ENCODE assay signal across 9 cellular contexts in genomic region chr5:172715931-172716682, GRCh38. TPM values are rescaled to one million over a fixed set of nuclear protein-coding genes. Genes with fewer than 3 reads are reported as not detected.
DNase-seq lines count a peak whose midpoint lies in the region; ATAC-seq and TF ChIP-seq lines count a peak whose summit lies in the region.
"Had no signal": no experiment of that assay in that cellular context is flagged by ENCODE, and none has a peak within 500 bp of the region (broad histone marks: within the 10 kb centered on the region; RNA-seq: fewer than 3 reads in every experiment).

No MANE protein-coding gene starts in this region.

- H3K27me3 ChIP-seq in liver (ENCODE audit: control insufficient read depth in 4 of 4, insufficient read depth in 4 of 4, low read length in 3 of 4) = no peaks in the 10 kb centered on the region
- H3K27me3 ChIP-seq: colonic mucosa had no signal

- H3K4me3 ChIP-seq in liver (ENCODE audit: low read depth in 1 of 3, low read length in 3 of 3) = no peak overlapping the region
- H3K4me3 ChIP-seq: colonic mucosa had no signal

- no peak for ATAC-seq in HG03097 (IDR thresholded peaks at IDR 0.05; ENCODE audit: low FRiP score, unreplicated experiment)
- ATAC-seq in GM21515 (IDR thresholded peaks at IDR 0.05; ENCODE audit: unreplicated experiment) = no peak

- TF ChIP-seq RAD21 in liver (IDR thresholded peaks at IDR 0.05) = no peak

- no peak overlapping the region for H3K4me3 Mint-ChIP-seq in HFFc6

- no peaks in the 10 kb centered on the region; the same call in 1 of the 2 replicates for H3K27me3 Mint-ChIP-seq in HFFc6 (ENCODE audit: insufficient read depth)

- DNase-seq in HFFc6 = no peak
- no peak for DNase-seq in central memory CD4-positive, alpha-beta T cell

- peak overlapping the region; percentile 56 for H3K27ac Mint-ChIP-seq in HFFc6

- no peaks in the 10 kb centered on the region for H3K9me3 Mint-ChIP-seq in HFFc6

- H3K36me3 Mint-ChIP-seq in HFFc6 (ENCODE audit: low read depth) = no peaks in the 10 kb centered on the region

- WGBS in liver = 83% methylated on average over 13 of the region's 13 CpGs

- H3K27ac ChIP-seq in angular gyrus (ENCODE audit: low read depth, low read length) (peak overlapping the region; percentile 53), liver (ENCODE audit: low read depth in 1 of 2, low read length in 2 of 2) (peak overlapping the region; percentile 86 to 89), temporal lobe (ENCODE audit: low read depth, low read length) (peak overlapping the region; percentile 52)
- H3K27ac ChIP-seq: colonic mucosa had no signal

- TF ChIP-seq CTCF in HFFc6 (IDR thresholded peaks at IDR 0.05) (no peak), liver (IDR thresholded peaks at IDR 0.05; ENCODE audit: low read depth, low read length, missing input control) (no peak)

- peak overlapping the region; percentile 26 to 35 for H3K9ac ChIP-seq in liver (ENCODE audit: low read depth in 1 of 2, low read length in 2 of 2)
- H3K9ac ChIP-seq: SK-N-SH had no signal

- H3K36me3 ChIP-seq in liver (ENCODE audit: control insufficient read depth in 4 of 4, insufficient read depth in 3 of 4, low read depth in 1 of 4, low read length in 3 of 4) = no peaks in the 10 kb centered on the region
- H3K36me3 ChIP-seq: colonic mucosa had no signal

- H3K4me1 ChIP-seq in liver (ENCODE audit: control insufficient read depth in 4 of 4, insufficient read depth in 4 of 4, low read length in 3 of 4) = peaks cover 11 to 38% (median 22%) of the 10 kb centered on the region in 4 donors
- H3K4me1 ChIP-seq: colonic mucosa had no signal

- peaks cover 32% of the 10 kb centered on the region for H3K4me1 Mint-ChIP-seq in HFFc6 (ENCODE audit: low read depth)

- no peaks in the 10 kb centered on the region for H3K9me3 ChIP-seq in liver (ENCODE audit: control insufficient read depth in 4 of 4, low read length in 3 of 4)
- H3K9me3 ChIP-seq: colonic mucosa, SK-N-SH had no signal

TF ChIP-seq in liver, 16 proteins besides CTCF, POLR2A, EP300 and RAD21:
- TF ChIP-seq HNF4A (conservative IDR thresholded peaks at IDR 0.05) = no peak
- TF ChIP-seq ATF3 (IDR thresholded peaks at IDR 0.05) = no peak
- no peak for TF ChIP-seq EGR1 (IDR thresholded peaks at IDR 0.05; ENCODE audit: low read depth in 2 of 2)
- TF ChIP-seq ZBTB33 (IDR thresholded peaks at IDR 0.05) = no peak
- no peak for TF ChIP-seq GABPA (IDR thresholded peaks at IDR 0.05 in 1 of 2, conservative IDR thresholded peaks at IDR 0.05 in 1 of 2)
- no peak for TF ChIP-seq RXRA (IDR thresholded peaks at IDR 0.05)

RNA-seq across cellular contexts. Expression of gene DUSP1, which starts 54.9 kb away (rescaled TPM):
- total RNA-seq in HFFc6 (2021; fragmentation: NEBNext Ultra II Directional; extraction: Animal tissue kit (Norgen Biotek cat#: 25700)) = 100 to 1,000 TPM; 213 to 319 (median 307) TPM
- total RNA-seq in liver = 10 to 100 TPM; 53.2 to 95.0 TPM
- polyA plus RNA-seq in liver = 100 to 1,000 TPM; 124 to 237 TPM
- 58.5 TPM for total RNA-seq in temporal lobe
